Comparison of ENCODE assay signal across 30 cellular contexts in the genomic region with DNA sequence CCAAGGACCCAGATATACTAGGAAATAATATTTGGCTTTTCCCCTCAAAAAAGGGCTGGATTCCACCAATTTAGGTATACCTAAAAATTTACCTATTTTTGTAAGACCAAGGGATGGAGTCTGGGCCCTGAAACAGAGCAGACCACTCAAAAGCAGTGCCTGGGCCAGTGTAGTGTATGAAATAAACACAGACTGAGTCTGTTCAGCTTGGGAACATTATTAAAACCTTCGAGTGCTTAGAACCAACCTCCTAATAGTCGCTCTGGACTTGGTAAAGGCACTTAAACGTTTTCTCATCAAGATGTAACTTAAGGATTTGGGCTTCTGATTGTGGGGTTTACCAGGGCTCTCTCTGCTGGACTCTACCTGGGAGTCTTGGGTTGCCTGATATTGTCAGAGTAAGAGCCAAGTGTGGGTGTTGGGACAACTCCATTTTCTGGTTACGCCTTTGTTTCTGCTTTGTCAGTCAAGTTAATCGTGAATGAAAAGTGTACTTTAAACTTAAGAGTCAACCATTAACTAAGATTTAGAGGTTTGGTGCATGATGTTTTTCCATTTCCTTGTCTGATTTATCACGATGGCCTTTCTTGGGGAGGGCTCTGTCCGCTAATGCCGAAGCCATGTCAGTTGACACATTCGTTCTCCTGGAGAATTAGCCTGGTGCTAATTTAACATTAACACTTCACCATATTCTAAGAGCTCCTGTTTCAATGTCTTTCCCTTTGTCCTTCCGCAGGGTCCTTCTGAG.
DNase-seq lines count a peak whose midpoint lies in the region; ATAC-seq and TF ChIP-seq lines count a peak whose summit lies in the region.
"Had no signal": no experiment of that assay in that cellular context is flagged by ENCODE, and none has a peak within 500 bp of the region (broad histone marks: within the 10 kb centered on the region; RNA-seq: fewer than 3 reads in every experiment).

No MANE protein-coding gene starts in this region.

- intact Hi-C loops in body of pancreas (cut with DNase I): no loop called here
- intact Hi-C loops in activated CD4-positive, alpha-beta T cell treated with anti-CD3 and anti-CD28 coated beads for 36 hours (cut with DNase I, micrococcal nuclease): no loop called here

- no peak overlapping the region for H3K4me3 Mint-ChIP-seq in activated CD4-positive, alpha-beta T cell treated with anti-CD3 and anti-CD28 coated beads for 36 hours
- H3K4me3 Mint-ChIP-seq: activated CD8-positive, alpha-beta T cell treated with anti-CD3 and anti-CD28 coated beads, Interleukin-2, amount 10 ng/mL, durations not matched to agents 7 days and 5 days; activated naive CD8-positive, alpha-beta T cell; CD4-positive, CD25-positive, alpha-beta regulatory T cell; endodermal cell; stimulated activated naive CD8-positive, alpha-beta T cell treated with anti-CD3 and anti-CD28 coated beads, Interleukin-15, Interleukin-2, amounts not matched to agents 100 ng/mL and 50 ng/mL, for 24 hours; T-helper 17 cell had no signal

- H3K4me3 ChIP-seq in body of pancreas (no peak overlapping the region), muscle layer of duodenum (ENCODE audit: low read depth in 1 of 2, low read length in 2 of 2) (no peak overlapping the region)
- H3K4me3 ChIP-seq: cardiac muscle cell, lung, psoas muscle had no signal

- POLR2A ChIA-PET in activated CD4-positive, alpha-beta T cell treated with anti-CD3 and anti-CD28 coated beads for 36 hours (lab: Charles Lee): no interaction called here

- CTCF ChIA-PET in activated CD4-positive, alpha-beta T cell treated with anti-CD3 and anti-CD28 coated beads for 36 hours (lab: Charles Lee): interaction anchor here (1.4 kb wide), 1 partner anchor 9 kb away, joined by 5 read pairs; no protein-coding TSS in a partner anchor

- H3K27me3 ChIP-seq in body of pancreas (no peaks in the 10 kb centered on the region), muscle layer of duodenum (ENCODE audit: low read depth, low read length) (no peaks in the 10 kb centered on the region)
- H3K27me3 ChIP-seq: cardiac muscle cell had no signal

- no peak overlapping the region for H3K27ac Mint-ChIP-seq in activated CD4-positive, alpha-beta T cell treated with anti-CD3 and anti-CD28 coated beads for 36 hours
- H3K27ac Mint-ChIP-seq: activated CD8-positive, alpha-beta T cell treated with anti-CD3 and anti-CD28 coated beads, Interleukin-2, amount 10 ng/mL, durations not matched to agents 7 days and 5 days; activated naive CD8-positive, alpha-beta T cell; CD4-positive, CD25-positive, alpha-beta regulatory T cell; endodermal cell; stimulated activated naive CD8-positive, alpha-beta T cell treated with anti-CD3 and anti-CD28 coated beads, Interleukin-15, Interleukin-2, amounts not matched to agents 100 ng/mL and 50 ng/mL, for 24 hours; T-helper 17 cell had no signal

- WGBS in body of pancreas, 2 donors: 21 to 25% methylated on average over 10 of the region's 10 CpGs

- H3K9me3 Mint-ChIP-seq in activated CD4-positive, alpha-beta T cell treated with anti-CD3 and anti-CD28 coated beads for 36 hours (ENCODE audit: low read depth): no peaks in the 10 kb centered on the region
- H3K9me3 Mint-ChIP-seq: CD4-positive, CD25-positive, alpha-beta regulatory T cell; endodermal cell; stimulated activated naive CD8-positive, alpha-beta T cell treated with anti-CD3 and anti-CD28 coated beads, Interleukin-15, Interleukin-2, amounts not matched to agents 100 ng/mL and 50 ng/mL, for 24 hours had no signal

- peak overlapping the region; percentile 72 to 92 (median 78) for H3K27ac ChIP-seq in body of pancreas
- peak overlapping the region; percentile 76 for H3K27ac ChIP-seq in muscle layer of duodenum (ENCODE audit: low read length)
- H3K27ac ChIP-seq: cardiac muscle cell, psoas muscle, RWPE1 had no signal

- H3K9me3 ChIP-seq in body of pancreas (no peaks in the 10 kb centered on the region), muscle layer of duodenum (ENCODE audit: control insufficient read depth in 1 of 2, low read length in 2 of 2) (no peaks in the 10 kb centered on the region)
- H3K9me3 ChIP-seq: psoas muscle had no signal

- TF ChIP-seq CTCF in body of pancreas (IDR thresholded peaks at IDR 0.05): no peak

- H3K36me3 ChIP-seq in body of pancreas (replicated peaks in 1 of 2; ENCODE audit: insufficient read depth in 1 of 2, low read depth in 2 of 2): no peaks in the 10 kb centered on the region
- no peaks in the 10 kb centered on the region for H3K36me3 ChIP-seq in muscle layer of duodenum (ENCODE audit: control insufficient read depth in 1 of 2, insufficient read depth in 2 of 2, low read length in 2 of 2)
- H3K36me3 ChIP-seq: cardiac muscle cell had no signal

- H3K4me1 ChIP-seq in body of pancreas (peaks cover 30% of the 10 kb centered on the region), muscle layer of duodenum (ENCODE audit: control insufficient read depth in 1 of 2, insufficient read depth in 2 of 2, low read length in 2 of 2) (peaks cover 0 to 3% of the 10 kb centered on the region in 2 donors)

- peak in 2 of 3 donors; percentile 61 to 62 for TF ChIP-seq POLR2A in body of pancreas (IDR thresholded peaks at IDR 0.05)

- in situ Hi-C loops in ACHN (cut with HindIII; ENCODE audit: low pct_ligation_motif_present, low pct_unique_long_range_greater_than_20kb, low sequenced_read_pairs): no loop called here

- H3K36me3 Mint-ChIP-seq in activated CD4-positive, alpha-beta T cell treated with anti-CD3 and anti-CD28 coated beads for 36 hours (ENCODE audit: low read depth): no peaks in the 10 kb centered on the region
- H3K36me3 Mint-ChIP-seq: activated naive CD8-positive, alpha-beta T cell; CD4-positive, CD25-positive, alpha-beta regulatory T cell had no signal

- peaks cover 6% of the 10 kb centered on the region for H3K27me3 Mint-ChIP-seq in activated CD4-positive, alpha-beta T cell treated with anti-CD3 and anti-CD28 coated beads for 36 hours
- H3K27me3 Mint-ChIP-seq: activated naive CD8-positive, alpha-beta T cell; stimulated activated naive CD8-positive, alpha-beta T cell treated with anti-CD3 and anti-CD28 coated beads, Interleukin-15, Interleukin-2, amounts not matched to agents 100 ng/mL and 50 ng/mL, for 24 hours had no signal

- H3K4me1 Mint-ChIP-seq in activated CD4-positive, alpha-beta T cell treated with anti-CD3 and anti-CD28 coated beads for 36 hours: no peaks in the 10 kb centered on the region
- H3K4me1 Mint-ChIP-seq: CD4-positive, CD25-positive, alpha-beta regulatory T cell; endodermal cell; T-helper 17 cell had no signal

- DNase-seq in ACHN: peak; percentile 91
- DNase-seq in body of pancreas: peak; percentile 48 to 80 (median 62)
- peak; percentile 78 for DNase-seq in left kidney (ENCODE audit: low read depth, low spot score)
- DNase-seq in NCI-H2081 treated with DMSO at 0.1 percent for 48 hours (lab: John Stamatoyannopoulos, UW): no peak
- no peak for DNase-seq in activated CD4-positive, alpha-beta T cell treated with anti-CD3 and anti-CD28 coated beads for 36 hours
- no peak for DNase-seq in SKM-1 (lab: John Stamatoyannopoulos, UW; ENCODE audit: unreplicated experiment)
- DNase-seq: 8988T; activated CD4-positive, alpha-beta T cell treated with anti-CD3 and anti-CD28 coated beads for 1 hour; activated CD8-positive, alpha-beta T cell treated with anti-CD3 and anti-CD28 coated beads, Interleukin-2, amount 10 ng/mL, durations not matched to agents 7 days and 5 days; activated effector memory CD4-positive, alpha-beta T cell treated with Interleukin-2 at 50 U/mL for 16 hours; activated T-cell treated with anti-CD3 and anti-CD28 coated beads for 4 hours; anterior cingulate cortex; CD4-positive, CD25-positive, alpha-beta regulatory T cell; DMS 273 treated with DMSO at 0.1 percent for 48 hours; endodermal cell; GOT3; hippocampal formation; KG1; MM.1S; NCI-H1417; NCI-H446; psoas muscle; T-helper 17 cell had no signal

- ATAC-seq in body of pancreas (peak; percentile 93), HG03139 (IDR thresholded peaks at IDR 0.05; ENCODE audit: unreplicated experiment) (no peak)
- no peak for ATAC-seq in activated CD4-positive, alpha-beta T cell treated with anti-CD3 and anti-CD28 coated beads for 36 hours
- ATAC-seq: activated CD8-positive, alpha-beta T cell treated with anti-CD3 and anti-CD28 coated beads, Interleukin-2, amount 10 ng/mL, durations not matched to agents 7 days and 5 days; psoas muscle; T-helper 17 cell had no signal

Comparison
In these comparisons a context has a peak if more than half of its experiments do, and no peak if none do; other contexts are left out.
1. DNase-seq: peak in ACHN (single experiment), body of pancreas (4 of 4) and left kidney (single experiment); none in NCI-H2081 treated with DMSO at 0.1 percent for 48 hours (single experiment), activated CD4-positive, alpha-beta T cell treated with anti-CD3 and anti-CD28 coated beads for 36 hours (single experiment) and SKM-1 (single experiment).